Comparison of ENCODE assay signal across 9 cellular contexts in genomic region chr5:134511796-134512660, GRCh38. TPM values are rescaled to one million over a fixed set of nuclear protein-coding genes. Genes with fewer than 3 reads are reported as not detected.
DNase-seq lines count a peak whose midpoint lies in the region; ATAC-seq, FAIRE-seq and TF ChIP-seq lines count a peak whose summit lies in the region.
"Had no signal": no experiment of that assay in that cellular context is flagged by ENCODE, and none has a peak within 500 bp of the region (broad histone marks: within the 10 kb centered on the region; RNA-seq: fewer than 3 reads in every experiment).

No MANE protein-coding gene starts in this region.

- H3K9me3 ChIP-seq in ES-I3 (ENCODE audit: control insufficient read depth, insufficient read depth, low read length) (no peaks in the 10 kb centered on the region), A673 (ENCODE audit: low read depth, low read length, poor library complexity, severe bottlenecking) (no peaks in the 10 kb centered on the region)

- FAIRE-seq in RCC 7860 (lab: Jason Lieb, UNC), result no peak

- no peaks in the 10 kb centered on the region for H3K9me3 Mint-ChIP-seq in progenitor cell of endocrine pancreas (ENCODE audit: low read depth)
- H3K9me3 Mint-ChIP-seq: activated B cell treated with CpG ODN at 0.5 μM for 24 hours had no signal

- TF ChIP-seq CTCF in fibroblast of villous mesenchyme (IDR thresholded peaks at IDR 0.05; ENCODE audit: insufficient read depth, low read depth, low read length) (peak; percentile 37), progenitor cell of endocrine pancreas (IDR thresholded peaks at IDR 0.05; ENCODE audit: unreplicated experiment) (peak; percentile 46), A673 (conservative IDR thresholded peaks at IDR 0.05; ENCODE audit: low read depth, low read length) (no peak)

- H3K36me3 ChIP-seq in ES-I3 (ENCODE audit: insufficient read depth, low read length), result no peaks in the 10 kb centered on the region
- no peaks in the 10 kb centered on the region for H3K36me3 ChIP-seq in A673 (ENCODE audit: insufficient read depth, low read length, poor library complexity, severe bottlenecking)

- no TSS peak for BruUV-seq in A673 (replicated peaks; lab: Mats Ljungman, UMichigan)

- H3K4me3 Mint-ChIP-seq in progenitor cell of endocrine pancreas (ENCODE audit: low read depth), result no peak overlapping the region
- H3K4me3 Mint-ChIP-seq: activated B cell treated with CpG ODN at 0.5 μM for 24 hours had no signal

- H3K4me1 ChIP-seq in ES-I3 (ENCODE audit: insufficient read depth, low read length), result peaks cover 52% of the 10 kb centered on the region
- no peaks in the 10 kb centered on the region for H3K4me1 ChIP-seq in A673 (ENCODE audit: insufficient read depth, low read length, poor library complexity, severe bottlenecking)

- CTCF ChIA-PET in A673 (lab: Charles Lee), result no interaction called here

- no peak overlapping the region for H3K27ac ChIP-seq in A673 (ENCODE audit: low read depth, low read length, poor library complexity, severe bottlenecking)

- no peaks in the 10 kb centered on the region for H3K27me3 ChIP-seq in A673 (replicated peaks; ENCODE audit: insufficient read depth, low read depth, low read length, poor library complexity)

- H3K4me3 ChIP-seq in fibroblast of villous mesenchyme (ENCODE audit: low read depth, low read length) (no peak overlapping the region), A673 (ENCODE audit: low read depth, low read length, poor library complexity, severe bottlenecking) (no peak overlapping the region)

- peak overlapping the region; percentile 34 for H3K9ac ChIP-seq in ES-I3 (ENCODE audit: low read depth, low read length)

- H3K27ac Mint-ChIP-seq in progenitor cell of endocrine pancreas, result peak overlapping the region; percentile 98
- H3K27ac Mint-ChIP-seq: activated B cell treated with CpG ODN at 0.5 μM for 24 hours had no signal

- H3K36me3 Mint-ChIP-seq in progenitor cell of endocrine pancreas (ENCODE audit: insufficient read depth), result no peaks in the 10 kb centered on the region

- no peaks in the 10 kb centered on the region for H3K27me3 Mint-ChIP-seq in progenitor cell of endocrine pancreas
- H3K27me3 Mint-ChIP-seq: activated B cell treated with CpG ODN at 0.5 μM for 24 hours had no signal

- DNase-seq in RCC 7860 (ENCODE audit: low spot score) (peak; percentile 64), fibroblast of villous mesenchyme (ENCODE audit: low read depth) (peak; percentile 97), progenitor cell of endocrine pancreas (ENCODE audit: low spot score, unreplicated experiment) (no peak), A673 (ENCODE audit: low spot score) (no peak), DMS79 treated with DMSO at 0.1 percent for 48 hours (lab: John Stamatoyannopoulos, UW) (no peak)
- DNase-seq: activated B cell treated with CpG ODN at 0.5 μM for 24 hours had no signal

- no peak for ATAC-seq in GM21515 (IDR thresholded peaks at IDR 0.05; ENCODE audit: unreplicated experiment)
- ATAC-seq in HG03175 (IDR thresholded peaks at IDR 0.05; ENCODE audit: unreplicated experiment), result no peak

- POLR2A ChIA-PET in A673 (lab: Charles Lee; ENCODE audit: low non-redundant PET), result no interaction called here

- intact Hi-C loops in A673 (cut with micrococcal nuclease; ENCODE audit: unreplicated experiment), result no loop called here

- peaks cover 27% of the 10 kb centered on the region for H3K4me1 Mint-ChIP-seq in progenitor cell of endocrine pancreas (ENCODE audit: low read depth)

RNA-seq across cellular contexts. Expression of gene JADE2, which starts 13.4 kb away (rescaled TPM):
- 29.3 and 35.4 TPM in 2 replicates for total RNA-seq in fibroblast of villous mesenchyme
- total RNA-seq in progenitor cell of endocrine pancreas, result 6.7 and 7.8 TPM in 2 replicates
- total RNA-seq in A673 (2021), result 15.8 and 18.4 TPM in 2 replicates

Comparison
In these comparisons a context has a peak if more than half of its experiments do, and no peak if none do; other contexts are left out.
1. DNase-seq: peak in RCC 7860 (single experiment) and fibroblast of villous mesenchyme (single experiment); none in progenitor cell of endocrine pancreas (single experiment), A673 (single experiment) and DMS79 treated with DMSO at 0.1 percent for 48 hours (single experiment).